ENCODE assay signal across 11 cellular contexts in genomic region chr17:73155410-73156165, GRCh38. TPM values are rescaled to one million over a fixed set of nuclear protein-coding genes. Genes with fewer than 3 reads are reported as not detected.
DNase-seq lines count a peak whose midpoint lies in the region; ATAC-seq and TF ChIP-seq lines count a peak whose summit lies in the region.
"Had no signal": no experiment of that assay in that cellular context is flagged by ENCODE, and none has a peak within 500 bp of the region (broad histone marks: within the 10 kb centered on the region; RNA-seq: fewer than 3 reads in every experiment).

No MANE protein-coding gene starts in this region.

- H3K4me2 ChIP-seq in GM23338 (peak overlapping the region; percentile 43; the same call in 1 of the 2 replicates), hepatocyte (peak overlapping the region; percentile 59)

- H3F3A ChIP-seq in GM23338 (replicated peaks; ENCODE audit: low read depth): peaks cover 5% of the 10 kb centered on the region; the same call in 1 of the 2 replicates

- H3K27ac Mint-ChIP-seq in GM23338: no peak overlapping the region

- H3K4me1 ChIP-seq in GM23338 (ENCODE audit: insufficient read depth): peaks cover 32% of the 10 kb centered on the region
- H3K4me1 ChIP-seq in hepatocyte (ENCODE audit: insufficient read depth): peaks cover 7% of the 10 kb centered on the region
- H3K4me1 ChIP-seq: psoas muscle had no signal

- H2AFZ ChIP-seq in GM23338: peak overlapping the region; percentile 93
- peak overlapping the region; percentile 32 for H2AFZ ChIP-seq in hepatocyte

- peak; percentile 41 for ATAC-seq in GM23338
- ATAC-seq in GM18502 (IDR thresholded peaks at IDR 0.05; ENCODE audit: poor library complexity, unreplicated experiment): no peak

- no peak overlapping the region; the same call in 2 of the 3 replicates for H3K4me3 Mint-ChIP-seq in GM23338
- H3K4me3 Mint-ChIP-seq: central memory CD8-positive, alpha-beta T cell had no signal

- peaks cover 6% of the 10 kb centered on the region for H3K27me3 Mint-ChIP-seq in GM23338 (ENCODE audit: insufficient read depth, low read depth, poor library complexity)

- H3K79me2 ChIP-seq in GM23338 (replicated peaks; ENCODE audit: insufficient read depth): no peaks in the 10 kb centered on the region
- no peaks in the 10 kb centered on the region for H3K79me2 ChIP-seq in hepatocyte

- H3K27me3 ChIP-seq in GM23338 (ENCODE audit: insufficient read depth) (no peaks in the 10 kb centered on the region), hepatocyte (peaks cover 8% of the 10 kb centered on the region)

- peaks cover 29% of the 10 kb centered on the region for H3K4me1 Mint-ChIP-seq in GM23338

- H4K20me1 ChIP-seq in GM23338 (replicated peaks; ENCODE audit: insufficient read depth) (no peaks in the 10 kb centered on the region), hepatocyte (ENCODE audit: insufficient read depth, poor library complexity, severe bottlenecking) (no peaks in the 10 kb centered on the region)

- H3K9me3 Mint-ChIP-seq in GM23338: no peaks in the 10 kb centered on the region
- H3K9me3 Mint-ChIP-seq: central memory CD8-positive, alpha-beta T cell had no signal

- WGBS in hepatocyte (ENCODE audit: low lambda C conversion rate, missing lambda C conversion rate): 88% methylated on average over 9 of the region's 15 CpGs

- H3K27ac ChIP-seq in GM23338 (ENCODE audit: low read depth): no peak overlapping the region
- no peak overlapping the region for H3K27ac ChIP-seq in hepatocyte
- H3K27ac ChIP-seq: psoas muscle had no signal

- H3K36me3 ChIP-seq in GM23338 (ENCODE audit: insufficient read depth): no peaks in the 10 kb centered on the region
- no peaks in the 10 kb centered on the region for H3K36me3 ChIP-seq in hepatocyte (replicated peaks; ENCODE audit: insufficient read depth, low read depth)

- H3K4me3 ChIP-seq in GM23338 (no peak overlapping the region), hepatocyte (no peak overlapping the region)
- H3K4me3 ChIP-seq: psoas muscle had no signal

- no peaks in the 10 kb centered on the region for H3K36me3 Mint-ChIP-seq in GM23338 (ENCODE audit: low read depth)

- TF ChIP-seq CTCF in GM23338 (conservative IDR thresholded peaks at IDR 0.05; ENCODE audit: low read depth in 2 of 2) (no peak), hepatocyte (IDR thresholded peaks at IDR 0.05; ENCODE audit: poor library complexity) (no peak)

- H3K9me3 ChIP-seq in hepatocyte (ENCODE audit: low read depth): no peaks in the 10 kb centered on the region
- H3K9me3 ChIP-seq: psoas muscle had no signal

- peak; percentile 45 for DNase-seq in COLO668 (lab: John Stamatoyannopoulos, UW; ENCODE audit: unreplicated experiment)
- DNase-seq in GM23338 (ENCODE audit: low spot score): peak; percentile 34
- DNase-seq in NCI-H446 treated with DMSO at 0.1 percent for 48 hours (lab: John Stamatoyannopoulos, UW): peak; percentile 98
- DNase-seq in hepatocyte (ENCODE audit: low spot score): no peak
- DNase-seq in CD1c-positive myeloid dendritic cell (ENCODE audit: extremely low spot score): no peak
- no peak for DNase-seq in stimulated activated CD4-positive, alpha-beta T cell treated with anti-CD3 and anti-CD28 coated beads, Interleukin-12 subunit alpha, Interleukin-12 subunit beta, amount 100 ng/mL, for 4 hours
- no peak for DNase-seq in SKM-1 (lab: John Stamatoyannopoulos, UW; ENCODE audit: unreplicated experiment)

- H3K9me2 ChIP-seq in GM23338 (ENCODE audit: insufficient read depth): no peaks in the 10 kb centered on the region
- no peaks in the 10 kb centered on the region for H3K9me2 ChIP-seq in hepatocyte (replicated peaks; ENCODE audit: insufficient read depth)

TF ChIP-seq in GM23338, 12 proteins besides CTCF, POLR2A, EP300 and RAD21 (continues in another document):
- TF ChIP-seq EZH2 (IDR thresholded peaks at IDR 0.05; ENCODE audit: low read depth, unreplicated experiment): no peak
- no peak for TF ChIP-seq CREB1 (CRISPR knock-in tag; IDR thresholded peaks at IDR 0.05; ENCODE audit: low read depth)
- TF ChIP-seq NANOG (IDR thresholded peaks at IDR 0.05; ENCODE audit: borderline replicate concordance): no peak
- TF ChIP-seq ZNF114 (CRISPR knock-in tag; IDR thresholded peaks at IDR 0.05): no peak
- TF ChIP-seq STAT1 (IDR thresholded peaks at IDR 0.05; ENCODE audit: unreplicated experiment): no peak
- no peak for TF ChIP-seq POLR2AphosphoS5 (IDR thresholded peaks at IDR 0.05; ENCODE audit: low read depth)
- TF ChIP-seq JUNB (IDR thresholded peaks at IDR 0.05; ENCODE audit: unreplicated experiment): no peak
- TF ChIP-seq ZNF462 (CRISPR knock-in tag; IDR thresholded peaks at IDR 0.05): no peak
- TF ChIP-seq EZH2phosphoT487 (IDR thresholded peaks at IDR 0.05; ENCODE audit: unreplicated experiment): no peak
- TF ChIP-seq ZNF331 (CRISPR knock-in tag; IDR thresholded peaks at IDR 0.05; ENCODE audit: low read depth): no peak
- TF ChIP-seq ETS1 (IDR thresholded peaks at IDR 0.05): no peak

RNA-seq across cellular contexts. Expression of gene SSTR2, which starts 9.2 kb away (rescaled TPM):
- 1.7 and 1.8 TPM in 2 replicates for total RNA-seq in GM23338 (2014; rRNA removed; shearing (Covaris generic))
- polyA plus RNA-seq in GM23338 (2016; fragmentation: Nextera tagmentation; extraction: Ambion mirVana) (1.1 and 1.4 TPM in 2 replicates), hepatocyte (0.15 and 0.28 TPM in 2 replicates)
- 0.10 and 0.48 TPM in 2 replicates for total RNA-seq in hepatocyte
- total RNA-seq: HT-29 had no signal

RNA-seq across cellular contexts. Expression of gene COG1, which starts 37.3 kb away (rescaled TPM):
- total RNA-seq in GM23338 (2014; rRNA removed; shearing (Covaris generic)): 11.9 and 15.0 TPM in 2 replicates
- 25.5 and 26.1 TPM in 2 replicates for polyA plus RNA-seq in GM23338 (2016; fragmentation: Nextera tagmentation; extraction: Ambion mirVana)
- 19.6 and 22.0 TPM in 2 replicates for total RNA-seq in hepatocyte
- 24.9 and 26.8 TPM in 2 replicates for polyA plus RNA-seq in hepatocyte

Comparison
In these comparisons a context has a peak if more than half of its experiments do, and no peak if none do; other contexts are left out.
1. DNase-seq: peak in COLO668 (single experiment), GM23338 (single experiment) and NCI-H446 treated with DMSO at 0.1 percent for 48 hours (single experiment); none in hepatocyte (single experiment), CD1c-positive myeloid dendritic cell (single experiment), stimulated activated CD4-positive, alpha-beta T cell treated with anti-CD3 and anti-CD28 coated beads, Interleukin-12 subunit alpha, Interleukin-12 subunit beta, amount 100 ng/mL, for 4 hours (single experiment) and SKM-1 (single experiment).